In genomic region chr6:129102741-129103140, GRCh38 we compare ENCODE assay signal across 18 cellular contexts.
DNase-seq lines count a peak whose midpoint lies in the region; ATAC-seq and TF ChIP-seq lines count a peak whose summit lies in the region.
"Had no signal": no experiment of that assay in that cellular context is flagged by ENCODE, and none has a peak within 500 bp of the region (broad histone marks: within the 10 kb centered on the region; RNA-seq: fewer than 3 reads in every experiment).

No MANE protein-coding gene starts in this region.

- H2BK20ac ChIP-seq in H9 (ENCODE audit: low read depth, low read length, poor library complexity, severe bottlenecking): no peak overlapping the region

- TF ChIP-seq CTCF in H9 (conservative IDR thresholded peaks at IDR 0.05): no peak
- TF ChIP-seq CTCF in esophagus muscularis mucosa (IDR thresholded peaks at IDR 0.05): no peak

- no peak overlapping the region for H3K4me2 ChIP-seq in H9 (ENCODE audit: insufficient read depth, insufficient read length, low read length)
- H3K4me2 ChIP-seq: SK-N-SH had no signal

- no peak overlapping the region for H3K9ac ChIP-seq in H9 (ENCODE audit: extremely low read depth, insufficient read length, low read length)
- H3K9ac ChIP-seq: SK-N-SH had no signal

- peak overlapping the region; percentile 89; the same call in 1 of the 2 replicates for H2BK15ac ChIP-seq in H9 (ENCODE audit: low read depth, low read length)

- no peak for TF ChIP-seq EP300 in esophagus muscularis mucosa (IDR thresholded peaks at IDR 0.05)

- no peak overlapping the region for H3K27ac Mint-ChIP-seq in H9
- H3K27ac Mint-ChIP-seq: activated CD4-positive, alpha-beta T cell treated with anti-CD3 and anti-CD28 coated beads for 36 hours; CD4-positive, alpha-beta memory T cell; memory B cell had no signal

- no peak overlapping the region for H3K56ac ChIP-seq in H9 (ENCODE audit: insufficient read length, low read depth, low read length)

- no peak overlapping the region for H3K23ac ChIP-seq in H9 (ENCODE audit: insufficient read length, low read depth, low read length)

- intact Hi-C loops in esophagus muscularis mucosa (cut with DNase I): no loop called here
- intact Hi-C loops in sciatic nerve (cut with DNase I): no loop called here

- H3K79me1 ChIP-seq in H9 (ENCODE audit: insufficient read depth, low read depth, low read length, poor library complexity, severe bottlenecking): no peaks in the 10 kb centered on the region

- no peak overlapping the region for H3K4me3 ChIP-seq in esophagus muscularis mucosa
- H3K4me3 ChIP-seq: MG63 had no signal

- H3K27me3 ChIP-seq in H9 (ENCODE audit: insufficient read depth, low read length): no peaks in the 10 kb centered on the region
- H3K27me3 ChIP-seq in esophagus muscularis mucosa: no peaks in the 10 kb centered on the region
- H3K27me3 ChIP-seq: MG63 had no signal

- no peak overlapping the region for H4K8ac ChIP-seq in H9 (replicated peaks; ENCODE audit: insufficient read length, low read depth, low read length)

- no peak overlapping the region for H3K4me3 Mint-ChIP-seq in H9
- H3K4me3 Mint-ChIP-seq: activated CD4-positive, alpha-beta T cell treated with anti-CD3 and anti-CD28 coated beads for 36 hours; CD4-positive, alpha-beta memory T cell; memory B cell had no signal

- WGBS in H9 (ENCODE audit: extremely low coverage, insufficient read length, low lambda C conversion rate): no CpG with 5 or more reads among the region's 4 CpGs
- WGBS in esophagus muscularis mucosa: 77% methylated on average over 4 of the region's 4 CpGs

- H4K5ac ChIP-seq in H9 (ENCODE audit: insufficient read length, low read depth, low read length): no peak overlapping the region

- H2BK12ac ChIP-seq in H9 (ENCODE audit: insufficient read length, low read depth, low read length): no peak overlapping the region

- H4K91ac ChIP-seq in H9 (ENCODE audit: insufficient read length, low read depth, low read length): no peak overlapping the region

- DNase-seq in H9 (no peak), esophagus muscularis mucosa (ENCODE audit: extremely low spot score) (no peak), left lobe of liver (ENCODE audit: low spot score) (no peak), sciatic nerve (ENCODE audit: low spot score) (no peak), caudate nucleus (lab: John Stamatoyannopoulos, UW) (no peak), RKO (ENCODE audit: low spot score) (no peak)
- no peak for DNase-seq in stimulated activated CD4-positive, alpha-beta T cell treated with anti-CD3 and anti-CD28 coated beads, Interleukin-4, amount 100 ng/mL, for 24 hours
- DNase-seq: activated CD4-positive, alpha-beta T cell treated with anti-CD3 and anti-CD28 coated beads for 36 hours; activated naive CD4-positive, alpha-beta T cell treated with Interleukin-2 at 50 U/mL for 16 hours; CD4-positive, alpha-beta memory T cell; effector memory CD4-positive, alpha-beta T cell; MG63; NCI-H187 treated with DMSO at 0.1 percent for 48 hours; NCI-H510A treated with DMSO at 0.1 percent for 48 hours; SK-N-SH; stimulated activated naive CD4-positive, alpha-beta T cell treated with Interleukin-2 at 50 U/mL for 16 hours had no signal

- no peaks in the 10 kb centered on the region for H3K27me3 Mint-ChIP-seq in H9 (ENCODE audit: low read depth)
- H3K27me3 Mint-ChIP-seq: memory B cell had no signal

- no peak for TF ChIP-seq POLR2A in esophagus muscularis mucosa (IDR thresholded peaks at IDR 0.05; ENCODE audit: low read depth)

- peaks cover 0 to 5% (median 0%) of the 10 kb centered on the region in 4 donors for H3K36me3 ChIP-seq in esophagus muscularis mucosa
- H3K36me3 ChIP-seq: MG63 had no signal

- H2BK120ac ChIP-seq in H9 (ENCODE audit: low read depth, low read length, poor library complexity, severe bottlenecking): no peak overlapping the region

- H3K14ac ChIP-seq in H9 (ENCODE audit: insufficient read depth, low read length): no peak overlapping the region

- no peaks in the 10 kb centered on the region for H3K23me2 ChIP-seq in H9 (ENCODE audit: insufficient read length, low read depth, low read length, poor library complexity, severe bottlenecking)

- peak; percentile 24 for ATAC-seq in left lobe of liver
- peak; percentile 75 for ATAC-seq in sciatic nerve
- ATAC-seq in GM18858 (IDR thresholded peaks at IDR 0.05; ENCODE audit: unreplicated experiment): no peak
- ATAC-seq: activated CD4-positive, alpha-beta T cell treated with anti-CD3 and anti-CD28 coated beads for 36 hours had no signal

- H3K4me1 ChIP-seq in H9 (ENCODE audit: insufficient read depth, low read length) (no peaks in the 10 kb centered on the region; the same call in 1 of the 2 replicates), esophagus muscularis mucosa (peaks cover 0 to 26% (median 0%) of the 10 kb centered on the region in 4 donors)

- H3K36me3 Mint-ChIP-seq in H9 (ENCODE audit: insufficient read depth in 1 of 3, low read depth in 3 of 3): no peaks in the 10 kb centered on the region
- H3K36me3 Mint-ChIP-seq: CD4-positive, alpha-beta memory T cell; memory B cell had no signal

- H3T11ph ChIP-seq in H9 (ENCODE audit: low read length): no peak overlapping the region

- peaks cover 19 to 27% of the 10 kb centered on the region in 2 experiments for H3K4me1 Mint-ChIP-seq in H9
- H3K4me1 Mint-ChIP-seq: activated CD4-positive, alpha-beta T cell treated with anti-CD3 and anti-CD28 coated beads for 36 hours had no signal

- H2BK5ac ChIP-seq in H9 (ENCODE audit: insufficient read length, low read length): no peak overlapping the region

- no peak overlapping the region for H3K4ac ChIP-seq in H9 (ENCODE audit: low read depth, low read length)

- H4K20me1 ChIP-seq in H9 (ENCODE audit: control insufficient read depth, insufficient read depth, insufficient read length): no peaks in the 10 kb centered on the region

- no peaks in the 10 kb centered on the region for H3K79me2 ChIP-seq in H9 (ENCODE audit: insufficient read depth, low read length)

- H3K27ac ChIP-seq in H9 (ENCODE audit: insufficient read length, low read depth, low read length): no peak overlapping the region
- H3K27ac ChIP-seq in esophagus muscularis mucosa (replicated peaks in 1 of 4): peak overlapping the region in 3 of 4 donors; percentile 8 to 32 (median 27)
- no peak overlapping the region for H3K27ac ChIP-seq in caudate nucleus (ENCODE audit: low read depth, low read length)

- no peak overlapping the region for H3K18ac ChIP-seq in H9 (ENCODE audit: insufficient read length, low read depth, low read length)

- no peaks in the 10 kb centered on the region for H3K9me3 Mint-ChIP-seq in H9
- H3K9me3 Mint-ChIP-seq: CD4-positive, alpha-beta memory T cell; memory B cell had no signal

- H3K9me3 ChIP-seq in H9 (ENCODE audit: control insufficient read depth, low read depth, low read length) (no peaks in the 10 kb centered on the region), esophagus muscularis mucosa (no peaks in the 10 kb centered on the region)
- H3K9me3 ChIP-seq: MG63, SK-N-SH had no signal

- H2AK5ac ChIP-seq in H9 (ENCODE audit: insufficient read length, low read length): no peak overlapping the region

- H2AFZ ChIP-seq in H9 (ENCODE audit: low read length): no peak overlapping the region

Comparison
In these comparisons a context has a peak if more than half of its experiments do, and no peak if none do; other contexts are left out.
1. H3K27ac ChIP-seq: peak in esophagus muscularis mucosa (3 of 4); none in H9 (single experiment) and caudate nucleus (single experiment).